Comparison of ENCODE assay signal across 9 cellular contexts in the genomic region with DNA sequence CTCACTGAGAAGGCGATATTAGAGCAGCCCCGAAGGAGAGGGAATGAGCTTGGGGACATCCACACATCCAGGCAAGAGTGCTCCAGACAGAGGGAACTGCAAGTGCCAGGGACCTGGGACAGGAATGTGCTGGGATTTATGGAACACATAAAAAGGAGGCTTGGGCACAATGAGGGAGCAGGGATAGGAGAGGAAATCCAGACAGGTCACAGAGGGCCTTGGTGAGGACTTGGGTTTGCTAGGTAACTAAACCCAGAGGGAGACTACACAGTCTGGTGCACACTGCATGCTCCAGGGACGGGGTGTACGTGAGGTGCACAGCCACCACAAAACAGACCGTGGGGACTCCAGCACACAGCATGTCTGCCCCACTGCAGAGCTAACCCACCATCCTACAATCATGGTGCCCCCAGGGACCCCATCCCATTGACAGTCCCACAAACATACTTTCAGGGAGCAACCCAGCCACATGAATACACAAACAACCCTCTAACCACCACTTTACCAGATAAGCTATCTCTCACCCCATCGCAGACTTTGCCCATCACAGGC. TPM values are rescaled to one million over a fixed set of nuclear protein-coding genes. Genes with fewer than 3 reads are reported as not detected.
DNase-seq lines count a peak whose midpoint lies in the region; ATAC-seq, FAIRE-seq and TF ChIP-seq lines count a peak whose summit lies in the region.
"Had no signal": no experiment of that assay in that cellular context is flagged by ENCODE, and none has a peak within 500 bp of the region (broad histone marks: within the 10 kb centered on the region; RNA-seq: fewer than 3 reads in every experiment).

No MANE protein-coding gene starts in this region.

- no peak for DNase-seq in Peyer's patch
- DNase-seq in esophagus squamous epithelium (lab: John Stamatoyannopoulos, UW) = no peak
- DNase-seq in small intestine = no peak
- no peak for DNase-seq in RKO (ENCODE audit: low spot score)
- DNase-seq in SIG-M5 (lab: John Stamatoyannopoulos, UW) = no peak
- no peak for DNase-seq in iPS-NIHi7 (ENCODE audit: extremely low spot score)
- DNase-seq in OCI-M2 (lab: John Stamatoyannopoulos, UW; ENCODE audit: unreplicated experiment) = no peak

- intact Hi-C loops in esophagus squamous epithelium (cut with DNase I) = no loop called here

- no peak for FAIRE-seq in small intestine (lab: Jason Lieb, UNC)

- peak overlapping the region; percentile 98 to 100 (median 100) for H3K27ac ChIP-seq in Peyer's patch
- H3K27ac ChIP-seq in esophagus squamous epithelium = peak overlapping the region; percentile 98 to 99 (median 99)
- peak overlapping the region; percentile 97 to 100 for H3K27ac ChIP-seq in small intestine (ENCODE audit: low read depth in 1 of 2, low read length in 1 of 2)

- peak; percentile 5 for ATAC-seq in GM18909 (IDR thresholded peaks at IDR 0.05; ENCODE audit: poor library complexity, unreplicated experiment)

- H3K4me1 ChIP-seq in Peyer's patch = peaks cover 20 to 72% (median 61%) of the 10 kb centered on the region in 4 donors
- peaks cover 61 to 91% (median 68%) of the 10 kb centered on the region in 3 donors for H3K4me1 ChIP-seq in esophagus squamous epithelium
- H3K4me1 ChIP-seq in small intestine (ENCODE audit: control insufficient read depth in 2 of 2, insufficient read depth in 1 of 2, low read depth in 1 of 2, low read length in 1 of 2) = peaks cover 17 to 23% of the 10 kb centered on the region in 2 donors

- TF ChIP-seq POLR2A in Peyer's patch (IDR thresholded peaks at IDR 0.05) (no peak), esophagus squamous epithelium (IDR thresholded peaks at IDR 0.05) (no peak)

- no peaks in the 10 kb centered on the region for H3K9me3 ChIP-seq in Peyer's patch
- no peaks in the 10 kb centered on the region for H3K9me3 ChIP-seq in esophagus squamous epithelium
- H3K9me3 ChIP-seq in small intestine (ENCODE audit: control insufficient read depth, low read depth) = no peaks in the 10 kb centered on the region

- H3K4me3 ChIP-seq in Peyer's patch = peak overlapping the region in 2 of 4 donors; percentile 12 to 41
- no peak overlapping the region for H3K4me3 ChIP-seq in esophagus squamous epithelium
- H3K4me3 ChIP-seq in small intestine (ENCODE audit: low read depth in 1 of 2, low read length in 2 of 2) = no peak overlapping the region
- H3K4me3 ChIP-seq: PC-9 had no signal

- H3K36me3 ChIP-seq in Peyer's patch = peaks cover 0 to 8% (median 0%) of the 10 kb centered on the region in 3 donors
- peaks cover 0 to 14% (median 0%) of the 10 kb centered on the region in 3 donors for H3K36me3 ChIP-seq in esophagus squamous epithelium
- no peaks in the 10 kb centered on the region for H3K36me3 ChIP-seq in small intestine (ENCODE audit: control insufficient read depth in 2 of 2, insufficient read depth in 2 of 2, low read length in 2 of 2)

- no peak for TF ChIP-seq CTCF in Peyer's patch (IDR thresholded peaks at IDR 0.05)
- TF ChIP-seq CTCF in esophagus squamous epithelium (IDR thresholded peaks at IDR 0.05) = no peak

- H3K27me3 ChIP-seq in Peyer's patch (no peaks in the 10 kb centered on the region), esophagus squamous epithelium (no peaks in the 10 kb centered on the region), small intestine (ENCODE audit: control insufficient read depth in 2 of 2, insufficient read depth in 2 of 2, low read length in 2 of 2) (no peaks in the 10 kb centered on the region)

- WGBS in esophagus squamous epithelium, 2 donors = 63 to 81% methylated on average over 4 of the region's 6 CpGs
- WGBS in small intestine, 3 donors = 10 to 49% (median 11%) methylated on average over 6 of the region's 6 CpGs

RNA-seq across cellular contexts. Expression of a gene that starts 5.6 kb away (rescaled TPM):
- total RNA-seq in Peyer's patch (100 to 1,000 TPM; 183 to 682 (median 309) TPM), esophagus squamous epithelium (100 to 1,000 TPM in 3 of 4 donors, 10 to 100 TPM in 1; 72.1 to 230 (median 121) TPM)
- 100 to 1,000 TPM; 104 to 222 (median 167) TPM for polyA plus RNA-seq in small intestine

RNA-seq across cellular contexts. Expression of a gene that starts 9.9 kb away (rescaled TPM):
- total RNA-seq in Peyer's patch = 10 to 100 TPM; 25.4 to 52.8 (median 41.0) TPM
- 10 to 100 TPM; 11.8 to 20.1 (median 16.5) TPM for total RNA-seq in esophagus squamous epithelium
- 10 to 100 TPM; 20.3 to 29.3 (median 21.9) TPM for polyA plus RNA-seq in small intestine

RNA-seq across cellular contexts. Expression of a gene that starts 10.2 kb away (rescaled TPM):
- total RNA-seq in Peyer's patch = 10 to 100 TPM; 22.2 to 47.3 (median 37.7) TPM
- total RNA-seq in esophagus squamous epithelium = 10 to 100 TPM; 35.4 to 53.6 (median 38.1) TPM
- polyA plus RNA-seq in small intestine = 10 to 100 TPM; 32.9 to 39.2 (median 36.5) TPM

RNA-seq across cellular contexts. Expression of a gene that starts 11.4 kb away (rescaled TPM):
- total RNA-seq in Peyer's patch (10 to 100 TPM in 3 of 4 donors, 1 to 10 TPM in 1; 7.7 to 42.1 (median 16.1) TPM), esophagus squamous epithelium (1 to 10 TPM; 4.8 to 9.3 (median 7.6) TPM)
- 1 to 10 TPM; 1.9 to 6.5 (median 6.1) TPM for polyA plus RNA-seq in small intestine

RNA-seq across cellular contexts. Expression of a gene that starts 34.7 kb away (rescaled TPM):
- 1,000 to 10,000 TPM in 1 of 4 donors, 100 to 1,000 TPM in 3; 443 to 1,406 (median 686) TPM for total RNA-seq in Peyer's patch
- 1,000 to 10,000 TPM in 3 of 4 donors, 100 to 1,000 TPM in 1; 509 to 2,477 (median 1,257) TPM for total RNA-seq in esophagus squamous epithelium
- polyA plus RNA-seq in small intestine = 1,000 to 10,000 TPM; 1,341 to 3,643 (median 3,272) TPM
